28 cellular contexts compared by ENCODE assay signal in the genomic region with DNA sequence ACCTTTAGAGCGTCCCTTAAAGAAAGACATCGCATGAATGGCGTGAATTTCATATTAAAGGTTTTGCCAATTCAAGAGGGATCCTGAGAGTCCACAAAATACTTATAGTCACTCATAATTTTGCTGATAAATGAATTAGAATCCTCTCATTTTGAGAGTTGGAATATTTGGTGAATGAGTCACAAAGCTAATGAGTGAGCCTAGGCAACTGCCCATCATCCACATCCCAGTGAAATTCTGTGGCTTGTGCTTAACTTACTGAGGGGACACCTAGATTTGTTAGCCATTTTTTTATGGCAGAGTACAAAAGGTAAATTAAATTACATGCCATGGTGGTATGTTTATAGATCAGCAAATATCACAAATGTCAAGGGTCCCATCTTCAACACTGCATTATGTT. TPM values are rescaled to one million over a fixed set of nuclear protein-coding genes. Genes with fewer than 3 reads are reported as not detected.
"Had no signal": no experiment of that assay in that cellular context is flagged by ENCODE, and none has a peak within 500 bp of the region (broad histone marks: within the 10 kb centered on the region; RNA-seq: fewer than 3 reads in every experiment).

No MANE protein-coding gene starts in this region.

- H3K27me3 ChIP-seq: gastroesophageal sphincter, hepatocyte, neutrophil, ovary, right lobe of liver, upper lobe of left lung had no signal

- H3K27me3 Mint-ChIP-seq: activated CD4-positive, alpha-beta T cell treated with anti-CD3 and anti-CD28 coated beads, Interleukin-2, amount 10 ng/mL, durations not matched to agents 7 days and 5 days; activated CD8-positive, alpha-beta T cell treated with anti-CD3 and anti-CD28 coated beads for 36 hours; activated naive CD4-positive, alpha-beta T cell treated with anti-CD3 and anti-CD28 coated beads, Interleukin-2, amount 50 U/mL, for 24 hours; activated naive CD8-positive, alpha-beta T cell treated with anti-CD3 and anti-CD28 coated beads, Interleukin-2, amount 50 U/mL, for 24 hours; activated T-helper 17 cell treated with anti-CD3 and anti-CD28 coated beads, Interleukin-2, amount 50 U/mL, for 72 hours; central memory CD8-positive, alpha-beta T cell; progenitor cell of endocrine pancreas; stimulated activated naive CD8-positive, alpha-beta T cell treated with anti-CD3 and anti-CD28 coated beads, Interleukin-15, amount 100 ng/mL, for 72 hours; T-helper 17 cell had no signal

- H3K27ac ChIP-seq: gastroesophageal sphincter, hepatocyte, neutrophil, ovary, right lobe of liver, upper lobe of left lung had no signal

- ATAC-seq: activated CD8-positive, alpha-beta T cell treated with anti-CD3 and anti-CD28 coated beads for 36 hours; activated naive CD8-positive, alpha-beta T cell treated with anti-CD3 and anti-CD28 coated beads, Interleukin-2, amount 50 U/mL, for 24 hours; activated T-cell treated with anti-CD3 and anti-CD28 coated beads, Interleukin-2, amount 50 U/mL, for 4 hours; activated T-helper 17 cell treated with anti-CD3 and anti-CD28 coated beads, Interleukin-2, amount 50 U/mL, for 72 hours; gastroesophageal sphincter; left colon; right lobe of liver; stimulated activated effector memory CD8-positive, alpha-beta T cell treated with anti-CD3 and anti-CD28 coated beads, Interleukin-12 subunit alpha, Interleukin-12 subunit beta, amount 100 ng/mL, for 72 hours; stimulated activated naive CD8-positive, alpha-beta T cell treated with anti-CD3 and anti-CD28 coated beads, Interleukin-15, amount 100 ng/mL, for 72 hours; T-helper 17 cell; WTC11 had no signal

- H3K9me3 ChIP-seq: gastroesophageal sphincter, neutrophil, ovary, right lobe of liver, upper lobe of left lung had no signal

- H2AFZ ChIP-seq: hepatocyte had no signal

- H3K4me2 ChIP-seq: hepatocyte had no signal

- H3K27ac Mint-ChIP-seq: activated CD4-positive, alpha-beta T cell treated with anti-CD3 and anti-CD28 coated beads, Interleukin-2, amount 10 ng/mL, durations not matched to agents 7 days and 5 days; activated CD8-positive, alpha-beta T cell treated with anti-CD3 and anti-CD28 coated beads for 36 hours; activated naive CD4-positive, alpha-beta T cell treated with anti-CD3 and anti-CD28 coated beads, Interleukin-2, amount 50 U/mL, for 24 hours; activated naive CD8-positive, alpha-beta T cell treated with anti-CD3 and anti-CD28 coated beads, Interleukin-2, amount 50 U/mL, for 24 hours; activated T-helper 17 cell treated with anti-CD3 and anti-CD28 coated beads, Interleukin-2, amount 50 U/mL, for 72 hours; nephron; progenitor cell of endocrine pancreas; stimulated activated effector memory CD8-positive, alpha-beta T cell treated with anti-CD3 and anti-CD28 coated beads, Interleukin-12 subunit alpha, Interleukin-12 subunit beta, amount 100 ng/mL, for 72 hours; WTC11 had no signal

- H3K4me3 Mint-ChIP-seq: activated CD4-positive, alpha-beta T cell treated with anti-CD3 and anti-CD28 coated beads, Interleukin-2, amount 10 ng/mL, durations not matched to agents 7 days and 5 days; activated CD8-positive, alpha-beta T cell treated with anti-CD3 and anti-CD28 coated beads for 36 hours; activated naive CD4-positive, alpha-beta T cell treated with anti-CD3 and anti-CD28 coated beads, Interleukin-2, amount 50 U/mL, for 24 hours; activated naive CD8-positive, alpha-beta T cell treated with anti-CD3 and anti-CD28 coated beads, Interleukin-2, amount 50 U/mL, for 24 hours; activated T-cell treated with anti-CD3 and anti-CD28 coated beads, Interleukin-2, amount 50 U/mL, for 4 hours; activated T-helper 17 cell treated with anti-CD3 and anti-CD28 coated beads, Interleukin-2, amount 50 U/mL, for 72 hours; central memory CD8-positive, alpha-beta T cell; nephron; stimulated activated effector memory CD8-positive, alpha-beta T cell treated with anti-CD3 and anti-CD28 coated beads, Interleukin-12 subunit alpha, Interleukin-12 subunit beta, amount 100 ng/mL, for 72 hours; stimulated activated naive CD8-positive, alpha-beta T cell treated with anti-CD3 and anti-CD28 coated beads, Interleukin-15, amount 100 ng/mL, for 72 hours; T-helper 17 cell; WTC11 had no signal

- H3K4me1 Mint-ChIP-seq: activated CD4-positive, alpha-beta T cell treated with anti-CD3 and anti-CD28 coated beads, Interleukin-2, amount 10 ng/mL, durations not matched to agents 7 days and 5 days; activated naive CD4-positive, alpha-beta T cell treated with anti-CD3 and anti-CD28 coated beads, Interleukin-2, amount 50 U/mL, for 24 hours; activated naive CD8-positive, alpha-beta T cell treated with anti-CD3 and anti-CD28 coated beads, Interleukin-2, amount 50 U/mL, for 24 hours; activated T-helper 17 cell treated with anti-CD3 and anti-CD28 coated beads, Interleukin-2, amount 50 U/mL, for 72 hours; nephron; stimulated activated effector memory CD8-positive, alpha-beta T cell treated with anti-CD3 and anti-CD28 coated beads, Interleukin-12 subunit alpha, Interleukin-12 subunit beta, amount 100 ng/mL, for 72 hours; stimulated activated naive CD8-positive, alpha-beta T cell treated with anti-CD3 and anti-CD28 coated beads, Interleukin-15, amount 100 ng/mL, for 72 hours; T-helper 17 cell; WTC11 had no signal

- H3K4me1 ChIP-seq: gastroesophageal sphincter, right lobe of liver, upper lobe of left lung had no signal

- H3K79me2 ChIP-seq: hepatocyte had no signal

- H3K9me3 Mint-ChIP-seq: activated CD4-positive, alpha-beta T cell treated with anti-CD3 and anti-CD28 coated beads, Interleukin-2, amount 10 ng/mL, durations not matched to agents 7 days and 5 days; activated CD8-positive, alpha-beta T cell treated with anti-CD3 and anti-CD28 coated beads for 36 hours; activated naive CD4-positive, alpha-beta T cell treated with anti-CD3 and anti-CD28 coated beads, Interleukin-2, amount 50 U/mL, for 24 hours; activated naive CD8-positive, alpha-beta T cell treated with anti-CD3 and anti-CD28 coated beads, Interleukin-2, amount 50 U/mL, for 24 hours; activated T-cell treated with anti-CD3 and anti-CD28 coated beads, Interleukin-2, amount 50 U/mL, for 4 hours; activated T-helper 17 cell treated with anti-CD3 and anti-CD28 coated beads, Interleukin-2, amount 50 U/mL, for 72 hours; central memory CD8-positive, alpha-beta T cell; nephron; stimulated activated effector memory CD8-positive, alpha-beta T cell treated with anti-CD3 and anti-CD28 coated beads, Interleukin-12 subunit alpha, Interleukin-12 subunit beta, amount 100 ng/mL, for 72 hours; stimulated activated naive CD8-positive, alpha-beta T cell treated with anti-CD3 and anti-CD28 coated beads, Interleukin-15, amount 100 ng/mL, for 72 hours; WTC11 had no signal

- DNase-seq: activated CD4-positive, alpha-beta T cell treated with anti-CD3 and anti-CD28 coated beads for 1 hour; activated CD4-positive, alpha-beta T cell treated with anti-CD3 and anti-CD28 coated beads, Interleukin-2, amount 10 ng/mL, durations not matched to agents 7 days and 5 days; activated CD8-positive, alpha-beta T cell treated with anti-CD3 and anti-CD28 coated beads for 36 hours; activated gamma-delta T cell treated with Interleukin-2 at 50 U/mL for 16 hours; activated naive CD8-positive, alpha-beta T cell treated with anti-CD3 and anti-CD28 coated beads, Interleukin-2, amount 50 U/mL, for 24 hours; activated T-cell treated with anti-CD3 and anti-CD28 coated beads, Interleukin-2, amount 50 U/mL, for 4 hours; amygdala; effector CD8-positive, alpha-beta T cell; left colon; mammary epithelial cell; ovary; right lobe of liver; stimulated activated CD4-positive, alpha-beta T cell treated with anti-CD3 and anti-CD28 coated beads, Interleukin-4, amount 100 ng/mL, for 24 hours; stimulated activated naive CD8-positive, alpha-beta T cell treated with anti-CD3 and anti-CD28 coated beads, Interleukin-15, amount 100 ng/mL, for 72 hours; substantia nigra; T-helper 17 cell; upper lobe of left lung had no signal

- H3K36me3 ChIP-seq: ovary had no signal

- H3K4me3 ChIP-seq: gastroesophageal sphincter, hepatocyte, ovary, right lobe of liver, upper lobe of left lung had no signal

RNA-seq across cellular contexts. Expression of a gene that starts 12.7 kb away (rescaled TPM):
- total RNA-seq: gastroesophageal sphincter had no signal

RNA-seq across cellular contexts. Expression of a gene that starts 58.9 kb away (rescaled TPM):
- total RNA-seq: skeletal muscle tissue had no signal
